In the genomic region with DNA sequence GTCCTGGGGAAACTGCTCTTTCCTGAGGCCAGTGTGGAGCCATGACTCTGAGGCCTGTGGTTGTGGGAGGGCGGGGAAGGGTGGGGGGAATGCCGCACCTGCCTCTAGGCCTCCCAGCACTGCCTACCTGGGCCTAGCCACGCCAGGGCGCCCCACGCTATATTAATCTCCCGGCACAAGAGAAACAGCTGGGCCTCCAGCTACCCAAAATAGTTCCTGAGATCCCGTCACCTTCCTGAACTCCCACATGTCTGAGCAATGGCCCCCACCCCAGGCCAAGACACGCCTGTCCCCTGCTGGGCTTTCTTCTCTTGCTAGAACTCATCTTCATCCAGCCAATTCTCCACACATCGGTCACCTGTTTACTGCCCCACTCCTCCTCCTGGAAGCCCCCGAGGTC, we compare ENCODE assay signal across 20 cellular contexts. TPM values are rescaled to one million over a fixed set of nuclear protein-coding genes. Genes with fewer than 3 reads are reported as not detected.
DNase-seq lines count a peak whose midpoint lies in the region; ATAC-seq and TF ChIP-seq lines count a peak whose summit lies in the region.
"Had no signal": no experiment of that assay in that cellular context is flagged by ENCODE, and none has a peak within 500 bp of the region (broad histone marks: within the 10 kb centered on the region; RNA-seq: fewer than 3 reads in every experiment).

No MANE protein-coding gene starts in this region.

- POLR2A ChIA-PET in Caco-2 (lab: Charles Lee) = no interaction called here
- POLR2A ChIA-PET in activated CD8-positive, alpha-beta T cell treated with anti-CD3 and anti-CD28 coated beads, Interleukin-2, amount 10 ng/mL, durations not matched to agents 7 days and 5 days (lab: Charles Lee) = interaction anchor here (0.6 to 1.0 kb wide), 2 partner anchors 10 to 38 kb away, joined by 3 read pairs; no protein-coding TSS in a partner anchor
- POLR2A ChIA-PET in OCI-LY7 (lab: Charles Lee) = no interaction called here

- peak overlapping the region in 1 of 2 experiments; percentile 88 for H2BK12ac ChIP-seq in mesenchymal stem cell (ENCODE audit: low read length in 2 of 2)

- no peak overlapping the region for H2BK120ac ChIP-seq in mesenchymal stem cell (ENCODE audit: low read depth, low read length)

- no peak overlapping the region for H2BK15ac ChIP-seq in mesenchymal stem cell (ENCODE audit: low read depth, poor library complexity, severe bottlenecking)

- H3K36me3 Mint-ChIP-seq in Caco-2 (ENCODE audit: insufficient read depth, unreplicated experiment) = peaks cover 11% of the 10 kb centered on the region
- peaks cover 12% of the 10 kb centered on the region for H3K36me3 Mint-ChIP-seq in activated CD8-positive, alpha-beta T cell treated with anti-CD3 and anti-CD28 coated beads, Interleukin-2, amount 10 ng/mL, durations not matched to agents 7 days and 5 days (ENCODE audit: low read depth)

- CTCF ChIA-PET in Caco-2 (lab: Charles Lee) (no interaction called here), OCI-LY7 (lab: Charles Lee; ENCODE audit: unreplicated experiment) (no interaction called here)
- CTCF ChIA-PET in activated CD8-positive, alpha-beta T cell treated with anti-CD3 and anti-CD28 coated beads, Interleukin-2, amount 10 ng/mL, durations not matched to agents 7 days and 5 days (lab: Charles Lee) = no interaction called here

- no peaks in the 10 kb centered on the region for H3K9me3 Mint-ChIP-seq in Caco-2 (ENCODE audit: unreplicated experiment)
- H3K9me3 Mint-ChIP-seq in activated CD8-positive, alpha-beta T cell treated with anti-CD3 and anti-CD28 coated beads, Interleukin-2, amount 10 ng/mL, durations not matched to agents 7 days and 5 days (ENCODE audit: insufficient read depth) = no peaks in the 10 kb centered on the region
- H3K9me3 Mint-ChIP-seq: activated T-helper 2 cell treated with anti-CD3 and anti-CD28 coated beads, Interferon-gamma antibody, Interleukin-2, Interleukin-4, amounts not matched to agents 10 μg/mL and 5 μg/mL and 100 μg/mL, durations not matched to agents 14 hours and 24 hours and 36 hours; CD4-positive, CD25-positive, alpha-beta regulatory T cell; dendritic cell treated with granulocyte-macrophage colony-stimulating factor and Interleukin-4, amounts not matched to agents 40 ng/mL and 50 ng/mL, for 4 days had no signal

- H4K20me1 ChIP-seq in OCI-LY7 (ENCODE audit: insufficient read depth, low read length) = no peaks in the 10 kb centered on the region

- H3K23ac ChIP-seq in mesenchymal stem cell (ENCODE audit: low read length in 2 of 2) = no peak overlapping the region

- no peak overlapping the region for H4K8ac ChIP-seq in mesenchymal stem cell (ENCODE audit: low read length)

- ATAC-seq in activated CD8-positive, alpha-beta T cell treated with anti-CD3 and anti-CD28 coated beads, Interleukin-2, amount 10 ng/mL, durations not matched to agents 7 days and 5 days = no peak
- no peak for ATAC-seq in GM21576 (IDR thresholded peaks at IDR 0.05; ENCODE audit: unreplicated experiment)
- ATAC-seq in left cardiac atrium = no peak

- BruUV-seq in Caco-2 (replicated peaks; lab: Mats Ljungman, UMichigan) = no TSS peak
- BruUV-seq in OCI-LY7 (replicated peaks; lab: Mats Ljungman, UMichigan) = no TSS peak

- no peak overlapping the region for H2AFZ ChIP-seq in mesenchymal stem cell (ENCODE audit: low read depth, low read length)
- no peak overlapping the region for H2AFZ ChIP-seq in OCI-LY7 (ENCODE audit: low read length)

- no peaks in the 10 kb centered on the region for H3K9me3 ChIP-seq in Caco-2
- no peaks in the 10 kb centered on the region for H3K9me3 ChIP-seq in mesenchymal stem cell (ENCODE audit: control insufficient read depth, low read length)
- H3K9me3 ChIP-seq in OCI-LY7 (ENCODE audit: low read length) = no peaks in the 10 kb centered on the region
- H3K9me3 ChIP-seq: prostate gland, spleen had no signal

- peaks cover 27% of the 10 kb centered on the region for H3K4me1 Mint-ChIP-seq in Caco-2 (ENCODE audit: low read depth, unreplicated experiment)
- H3K4me1 Mint-ChIP-seq in activated CD8-positive, alpha-beta T cell treated with anti-CD3 and anti-CD28 coated beads, Interleukin-2, amount 10 ng/mL, durations not matched to agents 7 days and 5 days (ENCODE audit: low read depth) = peaks cover 44% of the 10 kb centered on the region

- H3K4me2 ChIP-seq in mesenchymal stem cell (ENCODE audit: low read length, poor library complexity, severe bottlenecking) (no peak overlapping the region), OCI-LY7 (ENCODE audit: low read length) (no peak overlapping the region)

- peak overlapping the region; percentile 40 for H4K91ac ChIP-seq in mesenchymal stem cell (ENCODE audit: low read length)

- WGBS in mesenchymal stem cell = 95% methylated on average over 10 of the region's 10 CpGs

- no peak overlapping the region for H2AK5ac ChIP-seq in mesenchymal stem cell (ENCODE audit: low read length, severe bottlenecking)

- H3K4me1 ChIP-seq in Caco-2 (peaks cover 27% of the 10 kb centered on the region), mesenchymal stem cell (ENCODE audit: control insufficient read depth, insufficient read depth, low read depth, low read length) (peaks cover 88% of the 10 kb centered on the region), OCI-LY7 (ENCODE audit: insufficient read depth, low read length, poor library complexity, severe bottlenecking) (peaks cover 6% of the 10 kb centered on the region)

- no peak for TF ChIP-seq CTCF in Caco-2 (IDR thresholded peaks at IDR 0.05; ENCODE audit: insufficient read depth in 1 of 2, low read depth in 1 of 2, low read length in 1 of 2, severe bottlenecking in 1 of 2, unreplicated experiment in 1 of 2)
- no peak for TF ChIP-seq CTCF in OCI-LY7 (conservative IDR thresholded peaks at IDR 0.05; ENCODE audit: low read length)

- H3K4me3 Mint-ChIP-seq in Caco-2 (ENCODE audit: unreplicated experiment) = no peak overlapping the region
- no peak overlapping the region for H3K4me3 Mint-ChIP-seq in activated CD8-positive, alpha-beta T cell treated with anti-CD3 and anti-CD28 coated beads, Interleukin-2, amount 10 ng/mL, durations not matched to agents 7 days and 5 days
- H3K4me3 Mint-ChIP-seq: CD4-positive, CD25-positive, alpha-beta regulatory T cell; dendritic cell treated with granulocyte-macrophage colony-stimulating factor and Interleukin-4, amounts not matched to agents 40 ng/mL and 50 ng/mL, for 4 days had no signal

- no peak for DNase-seq in Caco-2
- DNase-seq in activated CD8-positive, alpha-beta T cell treated with anti-CD3 and anti-CD28 coated beads, Interleukin-2, amount 10 ng/mL, durations not matched to agents 7 days and 5 days = no peak
- no peak for DNase-seq in mesenchymal stem cell
- DNase-seq in OCI-LY7 (ENCODE audit: low spot score) = no peak
- DNase-seq in activated CD4-positive, alpha-beta T cell treated with anti-CD3 and anti-CD28 coated beads for 48 hours = no peak
- DNase-seq in left cardiac atrium = no peak
- DNase-seq: activated CD4-positive, alpha-beta T cell treated with anti-CD3 and anti-CD28 coated beads for 1 hour; CD4-positive, CD25-positive, alpha-beta regulatory T cell; DMS153; GDM1; kidney glomerular epithelial cell; NCI-H1417 treated with DMSO at 0.1 percent for 48 hours; NCI-H510A treated with DMSO at 0.1 percent for 48 hours; spleen had no signal

- H3K9me2 ChIP-seq in OCI-LY7 (ENCODE audit: insufficient read depth, low read length) = no peaks in the 10 kb centered on the region

- H3K79me2 ChIP-seq in OCI-LY7 (ENCODE audit: insufficient read depth, low read depth, low read length) = no peaks in the 10 kb centered on the region

- H2BK5ac ChIP-seq in mesenchymal stem cell (ENCODE audit: low read depth, low read length, poor library complexity, severe bottlenecking) = no peak overlapping the region

- peaks cover 8% of the 10 kb centered on the region for H3K79me1 ChIP-seq in mesenchymal stem cell (replicated peaks; ENCODE audit: low read length, poor library complexity, severe bottlenecking)

- H3K14ac ChIP-seq in mesenchymal stem cell (ENCODE audit: low read length in 2 of 2) = no peak overlapping the region

- intact Hi-C loops in Caco-2 (cut with micrococcal nuclease; ENCODE audit: unreplicated experiment) = no loop called here
- intact Hi-C loops in OCI-LY7 (cut with micrococcal nuclease; ENCODE audit: unreplicated experiment) = no loop called here
- intact Hi-C loops in left cardiac atrium (cut with DNase I) = no loop called here

- H3K27me3 ChIP-seq in Caco-2 (replicated peaks; ENCODE audit: control insufficient read depth, insufficient read depth, low read length) (no peaks in the 10 kb centered on the region), mesenchymal stem cell (ENCODE audit: control insufficient read depth in 1 of 2, insufficient read depth in 1 of 2, low read length in 2 of 2) (no peaks in the 10 kb centered on the region)
- H3K27me3 ChIP-seq: cardiac muscle cell, spleen had no signal

- no peak overlapping the region for H3K27ac ChIP-seq in mesenchymal stem cell (ENCODE audit: low read length, poor library complexity, severe bottlenecking)
- peak overlapping the region in 14 of 21 experiments; percentile 20 to 90 (median 74) for H3K27ac ChIP-seq in skin epidermis
- no peak overlapping the region for H3K27ac ChIP-seq in OCI-LY7 (ENCODE audit: low read depth, low read length, poor library complexity, severe bottlenecking)
- H3K27ac ChIP-seq: cardiac muscle cell had no signal

- no peak overlapping the region for H3K4ac ChIP-seq in mesenchymal stem cell (ENCODE audit: low read depth in 1 of 2, low read length in 2 of 2)

- H3K27ac Mint-ChIP-seq in Caco-2 (ENCODE audit: unreplicated experiment) = peak overlapping the region; percentile 37
- peak overlapping the region; percentile 73 for H3K27ac Mint-ChIP-seq in activated CD8-positive, alpha-beta T cell treated with anti-CD3 and anti-CD28 coated beads, Interleukin-2, amount 10 ng/mL, durations not matched to agents 7 days and 5 days
- H3K27ac Mint-ChIP-seq: activated T-helper 2 cell treated with anti-CD3 and anti-CD28 coated beads, Interferon-gamma antibody, Interleukin-2, Interleukin-4, amounts not matched to agents 10 μg/mL and 5 μg/mL and 100 μg/mL, durations not matched to agents 14 hours and 24 hours and 36 hours; dendritic cell treated with granulocyte-macrophage colony-stimulating factor and Interleukin-4, amounts not matched to agents 40 ng/mL and 50 ng/mL, for 4 days had no signal

- H3K9ac ChIP-seq in mesenchymal stem cell (ENCODE audit: low read length) = no peak overlapping the region

- H3K18ac ChIP-seq in mesenchymal stem cell (ENCODE audit: low read depth in 1 of 2, low read length in 2 of 2) = no peak overlapping the region

- H3K27me3 Mint-ChIP-seq in Caco-2 (ENCODE audit: insufficient read depth, unreplicated experiment) = no peaks in the 10 kb centered on the region
- H3K27me3 Mint-ChIP-seq in activated CD8-positive, alpha-beta T cell treated with anti-CD3 and anti-CD28 coated beads, Interleukin-2, amount 10 ng/mL, durations not matched to agents 7 days and 5 days (ENCODE audit: low read depth) = no peaks in the 10 kb centered on the region
- H3K27me3 Mint-ChIP-seq: CD4-positive, CD25-positive, alpha-beta regulatory T cell; dendritic cell treated with granulocyte-macrophage colony-stimulating factor and Interleukin-4, amounts not matched to agents 40 ng/mL and 50 ng/mL, for 4 days had no signal

- no peaks in the 10 kb centered on the region; the same call in 1 of the 2 replicates for H3K36me3 ChIP-seq in Caco-2 (ENCODE audit: control insufficient read depth, insufficient read depth, low read length)
- peaks cover 6 to 17% of the 10 kb centered on the region in 2 experiments for H3K36me3 ChIP-seq in mesenchymal stem cell (ENCODE audit: control insufficient read depth in 1 of 2, insufficient read depth in 2 of 2, low read depth in 1 of 2, low read length in 2 of 2)
- peaks cover 8% of the 10 kb centered on the region; the same call in 1 of the 2 replicates for H3K36me3 ChIP-seq in OCI-LY7 (ENCODE audit: insufficient read depth, low read length)
- H3K36me3 ChIP-seq: cardiac muscle cell, prostate gland had no signal

- H3K4me3 ChIP-seq in Caco-2 (ENCODE audit: low read depth, low read length) = no peak overlapping the region
- H3K4me3 ChIP-seq in mesenchymal stem cell (ENCODE audit: insufficient read depth in 1 of 2, low read depth in 1 of 2, low read length in 2 of 2) = no peak overlapping the region
- no peak overlapping the region for H3K4me3 ChIP-seq in skin epidermis
- H3K4me3 ChIP-seq in OCI-LY7 (ENCODE audit: low read depth, low read length, poor library complexity, severe bottlenecking) = no peak overlapping the region
- H3K4me3 ChIP-seq: cardiac muscle cell, prostate gland, spleen had no signal

RNA-seq across cellular contexts. Expression of a gene that starts 13.0 kb away (rescaled TPM):
- 45.5 and 64.1 TPM in 2 replicates for total RNA-seq in Caco-2 (2022)
- 1 to 10 TPM; 5.7 to 6.0 TPM for total RNA-seq in activated CD8-positive, alpha-beta T cell treated with anti-CD3 and anti-CD28 coated beads, Interleukin-2, amount 10 ng/mL, durations not matched to agents 7 days and 5 days
- polyA plus RNA-seq in mesenchymal stem cell (2013, experiment 1 of 2) = 105 TPM
- 103 TPM for polyA plus RNA-seq in mesenchymal stem cell (2013, experiment 2 of 2)
- 0.05 and 0.19 TPM in 2 replicates for total RNA-seq in OCI-LY7 (2014; rRNA removed; shearing (Covaris generic))
- 0.17 and 0.33 TPM in 2 replicates for total RNA-seq in OCI-LY7 (2022)
- total RNA-seq in left cardiac atrium = 10 to 100 TPM; 50.7 to 51.4 TPM
- polyA plus RNA-seq: CD4-positive, CD25-positive, alpha-beta regulatory T cell had no signal

RNA-seq across cellular contexts. Expression of a gene that starts 52.5 kb away (rescaled TPM):
- total RNA-seq in Caco-2 (2022) (0.49 and 0.50 TPM in 2 replicates), OCI-LY7 (2022) (not detected in 2 replicates), left cardiac atrium (1 to 10 TPM; 1.4 to 4.0 TPM)
- total RNA-seq in activated CD8-positive, alpha-beta T cell treated with anti-CD3 and anti-CD28 coated beads, Interleukin-2, amount 10 ng/mL, durations not matched to agents 7 days and 5 days = under 1 TPM; 0.13 to 0.42 TPM
- polyA plus RNA-seq in mesenchymal stem cell (2013, experiment 1 of 2) = 0.15 TPM
- polyA plus RNA-seq in mesenchymal stem cell (2013, experiment 2 of 2) = 0.11 TPM
- not detected in 2 replicates for total RNA-seq in OCI-LY7 (2014; rRNA removed; shearing (Covaris generic))
- total RNA-seq: activated T-helper 2 cell treated with anti-CD3 and anti-CD28 coated beads, Interferon-gamma antibody, Interleukin-2, Interleukin-4, amounts not matched to agents 10 μg/mL and 5 μg/mL and 100 μg/mL, durations not matched to agents 14 hours and 24 hours and 36 hours; cardiac muscle cell; CD4-positive, CD25-positive, alpha-beta regulatory T cell had no signal
- polyA plus RNA-seq: cardiac muscle cell; CD4-positive, CD25-positive, alpha-beta regulatory T cell had no signal

Comparison
In these comparisons a context has a peak if more than half of its experiments do, and no peak if none do; other contexts are left out.
1. H3K27ac ChIP-seq: peak in skin epidermis (14 of 21); none in mesenchymal stem cell (single experiment) and OCI-LY7 (single experiment).
2. RNA of a gene that starts 13.0 kb away (total RNA-seq): 45.5 to 64.1 TPM in Caco-2, 50.7 to 51.4 TPM in left cardiac atrium and 5.7 to 6.0 TPM in activated CD8-positive, alpha-beta T cell treated with anti-CD3 and anti-CD28 coated beads, Interleukin-2, amount 10 ng/mL, durations not matched to agents 7 days and 5 days; 0.05 to 0.33 TPM in OCI-LY7; every median in the first group is over 4 times any median in the second.